Comparison of ENCODE assay signal across 11 cellular contexts in the genomic region with DNA sequence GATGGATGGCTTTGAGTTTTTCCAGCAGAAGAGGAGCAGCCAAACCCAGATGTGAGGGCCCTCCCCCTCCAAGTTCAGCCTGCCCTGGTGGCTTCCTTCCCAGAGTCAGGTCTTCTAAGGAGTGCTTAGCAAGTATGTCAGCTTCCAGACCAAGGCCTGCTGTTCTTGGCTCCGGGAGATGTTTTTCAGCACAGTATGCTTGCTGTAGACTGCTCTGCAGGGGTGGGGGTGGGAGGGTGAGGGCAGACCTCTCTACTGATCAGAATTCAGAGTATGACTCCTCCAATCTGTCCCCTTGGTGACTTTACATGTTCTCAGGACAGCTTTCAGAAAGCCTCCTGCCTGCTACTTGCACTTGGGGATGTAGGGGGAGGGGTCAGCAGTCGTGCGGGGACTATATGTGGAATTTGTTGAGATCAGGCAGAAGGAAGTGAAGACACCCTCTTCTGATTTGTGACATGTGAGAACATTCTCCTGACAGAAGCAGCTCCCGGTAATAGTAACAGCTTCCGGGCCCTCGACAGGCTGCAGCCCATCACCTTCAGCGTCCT.
A peak's percentile ranks its signal among the peaks of the same experiment; 100 is the strongest.
DNase-seq lines count a peak whose midpoint lies in the region; ATAC-seq and TF ChIP-seq lines count a peak whose summit lies in the region.
"Had no signal": no experiment of that assay in that cellular context is flagged by ENCODE, and none has a peak within 500 bp of the region (broad histone marks: within the 10 kb centered on the region; RNA-seq: fewer than 3 reads in every experiment).

No MANE protein-coding gene starts in this region.

- H3K4me3 ChIP-seq in HUES48 (ENCODE audit: low read depth, low read length): no peak overlapping the region
- no peak overlapping the region for H3K4me3 ChIP-seq in esophagus squamous epithelium
- H3K4me3 ChIP-seq in mesodermal cell (ENCODE audit: extremely low read depth, insufficient read depth, low read length, poor library complexity, severe bottlenecking): no peak overlapping the region
- H3K4me3 ChIP-seq in suprapubic skin: no peak overlapping the region

- no peak for ATAC-seq in GM19023 (IDR thresholded peaks at IDR 0.05; ENCODE audit: unreplicated experiment)
- ATAC-seq: foreskin keratinocyte had no signal

- H3K4me1 ChIP-seq in HUES48 (ENCODE audit: control insufficient read depth, insufficient read depth, low read length): peaks cover 33% of the 10 kb centered on the region
- peaks cover 0 to 32% (median 4%) of the 10 kb centered on the region in 3 donors for H3K4me1 ChIP-seq in esophagus squamous epithelium
- H3K4me1 ChIP-seq in mesodermal cell (ENCODE audit: control insufficient read depth, insufficient read depth, low read length, poor library complexity, severe bottlenecking): peaks cover 21% of the 10 kb centered on the region
- H3K4me1 ChIP-seq in suprapubic skin: peaks cover 18% of the 10 kb centered on the region
- H3K4me1 ChIP-seq: foreskin keratinocyte had no signal

- H3K9me3 ChIP-seq in HUES48 (ENCODE audit: control insufficient read depth, insufficient read depth, low read length) (no peaks in the 10 kb centered on the region), esophagus squamous epithelium (no peaks in the 10 kb centered on the region), mesodermal cell (ENCODE audit: control insufficient read depth, low read length) (no peaks in the 10 kb centered on the region), suprapubic skin (no peaks in the 10 kb centered on the region)

- no peak for TF ChIP-seq CTCF in esophagus squamous epithelium (IDR thresholded peaks at IDR 0.05)
- no peak for TF ChIP-seq CTCF in suprapubic skin (IDR thresholded peaks at IDR 0.05)

- DNase-seq in esophagus squamous epithelium (lab: John Stamatoyannopoulos, UW): no peak
- no peak for DNase-seq in suprapubic skin (ENCODE audit: low spot score in 2 of 2)
- DNase-seq in T-helper 1 cell: no peak
- no peak for DNase-seq in NCI-H2029 treated with DMSO at 0.1 percent for 48 hours (lab: John Stamatoyannopoulos, UW)
- DNase-seq in activated T-cell treated with anti-CD3 and anti-CD28 coated beads for 4 hours: no peak
- DNase-seq: foreskin keratinocyte; NCI-H1105 treated with DMSO at 0.1 percent for 48 hours; stimulated activated naive CD4-positive, alpha-beta T cell treated with Interleukin-2 at 50 U/mL for 16 hours had no signal

- H3K27me3 ChIP-seq in HUES48 (ENCODE audit: control insufficient read depth, insufficient read depth, low read length): peaks cover 16% of the 10 kb centered on the region
- H3K27me3 ChIP-seq in esophagus squamous epithelium: peaks cover 0 to 7% (median 0%) of the 10 kb centered on the region in 4 donors
- no peaks in the 10 kb centered on the region for H3K27me3 ChIP-seq in suprapubic skin

- TF ChIP-seq EP300 in suprapubic skin (IDR thresholded peaks at IDR 0.05): no peak

- TF ChIP-seq POLR2A in esophagus squamous epithelium (IDR thresholded peaks at IDR 0.05) (no peak), suprapubic skin (IDR thresholded peaks at IDR 0.05) (no peak)

- no peak overlapping the region for H3K9ac ChIP-seq in HUES48 (ENCODE audit: low read depth, low read length)

- WGBS in esophagus squamous epithelium, 2 donors: 44 to 76% methylated on average over 5 to 7 of the region's 7 CpGs
- 30 to 42% methylated on average over 6 to 7 of the region's 7 CpGs for WGBS in mesodermal cell (ENCODE audit: insufficient coverage in 2 of 2), 2 experiments
- 43% methylated on average over 7 of the region's 7 CpGs for WGBS in suprapubic skin

- H3K27ac ChIP-seq in HUES48 (ENCODE audit: low read depth, low read length) (peak overlapping the region; percentile 91), esophagus squamous epithelium (peak overlapping the region; percentile 7 to 81 (median 64)), mesodermal cell (ENCODE audit: low read depth, low read length, severe bottlenecking) (peak overlapping the region; percentile 25), suprapubic skin (peak overlapping the region; percentile 12)
- H3K27ac ChIP-seq: foreskin keratinocyte had no signal

- intact Hi-C loops in esophagus squamous epithelium (cut with DNase I): no loop called here

- H3K36me3 ChIP-seq in HUES48 (ENCODE audit: control insufficient read depth, insufficient read depth, low read length) (no peaks in the 10 kb centered on the region), esophagus squamous epithelium (no peaks in the 10 kb centered on the region), mesodermal cell (ENCODE audit: control insufficient read depth, insufficient read depth, low read length) (no peaks in the 10 kb centered on the region), suprapubic skin (no peaks in the 10 kb centered on the region)

Comparison
In these comparisons a context has a peak if more than half of its experiments do, and no peak if none do; other contexts are left out.
1. H3K27ac ChIP-seq: peak in every context shown above with its lines; median percentile 91 in HUES48; 64 in esophagus squamous epithelium; 25 in mesodermal cell; 12 in suprapubic skin.